1 cellular context compared by ENCODE assay signal in the genomic region with DNA sequence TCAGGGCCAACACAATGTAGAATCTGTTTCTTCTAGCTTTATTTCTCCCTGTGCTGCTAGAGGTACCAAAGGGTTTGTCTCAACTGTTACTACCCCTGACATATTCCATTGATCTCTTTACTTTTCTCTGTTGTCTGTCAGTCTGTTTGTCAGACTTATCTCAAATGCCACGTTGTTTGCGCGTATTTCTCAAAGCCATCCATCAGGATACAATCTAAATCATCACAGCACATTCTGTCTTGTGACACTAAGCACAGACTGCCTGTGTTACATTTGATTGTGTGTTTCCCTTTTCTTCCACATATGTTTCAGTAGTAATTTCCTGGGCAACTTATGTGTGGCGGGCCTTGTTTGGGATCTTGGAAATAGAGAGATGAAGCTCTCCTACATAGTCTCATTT.
TF ChIP-seq lines count a peak whose summit lies in the region.

No MANE protein-coding gene starts in this region.

TF ChIP-seq in K562, 482 proteins besides CTCF, POLR2A, EP300 and RAD21 (continued from another document):
- TF ChIP-seq, protein P1, sequence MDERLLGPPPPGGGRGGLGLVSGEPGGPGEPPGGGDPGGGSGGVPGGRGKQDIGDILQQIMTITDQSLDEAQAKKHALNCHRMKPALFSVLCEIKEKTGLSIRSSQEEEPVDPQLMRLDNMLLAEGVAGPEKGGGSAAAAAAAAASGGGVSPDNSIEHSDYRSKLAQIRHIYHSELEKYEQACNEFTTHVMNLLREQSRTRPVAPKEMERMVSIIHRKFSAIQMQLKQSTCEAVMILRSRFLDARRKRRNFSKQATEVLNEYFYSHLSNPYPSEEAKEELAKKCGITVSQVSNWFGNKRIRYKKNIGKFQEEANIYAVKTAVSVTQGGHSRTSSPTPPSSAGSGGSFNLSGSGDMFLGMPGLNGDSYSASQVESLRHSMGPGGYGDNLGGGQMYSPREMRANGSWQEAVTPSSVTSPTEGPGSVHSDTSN (CRISPR knock-in tag; IDR thresholded peaks at IDR 0.05; ENCODE audit: low read depth), result no peak
- TF ChIP-seq, protein P1 (tag; conservative IDR thresholded peaks at IDR 0.05; ENCODE audit: low read depth), result peak; percentile 95
- TF ChIP-seq ZNF511 (CRISPR knock-in tag; IDR thresholded peaks at IDR 0.05), result no peak
- no peak for TF ChIP-seq KLF6 (CRISPR knock-in tag; IDR thresholded peaks at IDR 0.05; ENCODE audit: borderline replicate concordance)
- TF ChIP-seq HINFP (tag; conservative IDR thresholded peaks at IDR 0.05; ENCODE audit: low read depth), result no peak
- TF ChIP-seq, protein P2, sequence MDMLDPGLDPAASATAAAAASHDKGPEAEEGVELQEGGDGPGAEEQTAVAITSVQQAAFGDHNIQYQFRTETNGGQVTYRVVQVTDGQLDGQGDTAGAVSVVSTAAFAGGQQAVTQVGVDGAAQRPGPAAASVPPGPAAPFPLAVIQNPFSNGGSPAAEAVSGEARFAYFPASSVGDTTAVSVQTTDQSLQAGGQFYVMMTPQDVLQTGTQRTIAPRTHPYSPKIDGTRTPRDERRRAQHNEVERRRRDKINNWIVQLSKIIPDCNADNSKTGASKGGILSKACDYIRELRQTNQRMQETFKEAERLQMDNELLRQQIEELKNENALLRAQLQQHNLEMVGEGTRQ (CRISPR knock-in tag; IDR thresholded peaks at IDR 0.05), result no peak
- no peak for TF ChIP-seq HDAC6 (IDR thresholded peaks at IDR 0.05; ENCODE audit: low read depth, low read length)
- TF ChIP-seq ZNF212 (CRISPR knock-in tag; IDR thresholded peaks at IDR 0.05), result no peak
- 0 out of 2 replicates have a peak, but pooled peaks have one; percentile 57 for TF ChIP-seq PML (IDR thresholded peaks at IDR 0.05; ENCODE audit: low read length)
- no peak for TF ChIP-seq MAFK (IDR thresholded peaks at IDR 0.05; ENCODE audit: low read length)
- TF ChIP-seq ZNF644 (tag; IDR thresholded peaks at IDR 0.05; ENCODE audit: low read depth), result no peak
- TF ChIP-seq NBN (IDR thresholded peaks at IDR 0.05; ENCODE audit: low read depth), result no peak
- TF ChIP-seq TCFL5 (CRISPR knock-in tag; conservative IDR thresholded peaks at IDR 0.05), result no peak
- no peak for TF ChIP-seq KDM2B (CRISPR knock-in tag; IDR thresholded peaks at IDR 0.05)
- TF ChIP-seq ELK1 (CRISPR knock-in tag; IDR thresholded peaks at IDR 0.05), result no peak
- TF ChIP-seq ZNF121 (CRISPR knock-in tag; conservative IDR thresholded peaks at IDR 0.05), result no peak
- no peak for TF ChIP-seq KLF1 (tag; IDR thresholded peaks at IDR 0.05)
- TF ChIP-seq, protein P3, sequence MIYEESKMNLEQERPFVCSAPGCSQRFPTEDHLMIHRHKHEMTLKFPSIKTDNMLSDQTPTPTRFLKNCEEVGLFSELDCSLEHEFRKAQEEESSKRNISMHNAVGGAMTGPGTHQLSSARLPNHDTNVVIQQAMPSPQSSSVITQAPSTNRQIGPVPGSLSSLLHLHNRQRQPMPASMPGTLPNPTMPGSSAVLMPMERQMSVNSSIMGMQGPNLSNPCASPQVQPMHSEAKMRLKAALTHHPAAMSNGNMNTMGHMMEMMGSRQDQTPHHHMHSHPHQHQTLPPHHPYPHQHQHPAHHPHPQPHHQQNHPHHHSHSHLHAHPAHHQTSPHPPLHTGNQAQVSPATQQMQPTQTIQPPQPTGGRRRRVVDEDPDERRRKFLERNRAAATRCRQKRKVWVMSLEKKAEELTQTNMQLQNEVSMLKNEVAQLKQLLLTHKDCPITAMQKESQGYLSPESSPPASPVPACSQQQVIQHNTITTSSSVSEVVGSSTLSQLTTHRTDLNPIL (CRISPR knock-in tag; IDR thresholded peaks at IDR 0.05), result no peak
- no peak for TF ChIP-seq MCM3 (IDR thresholded peaks at IDR 0.05)
- no peak for TF ChIP-seq SUPT5H (IDR thresholded peaks at IDR 0.05)
- no peak for TF ChIP-seq NFE2L1 (tag; IDR thresholded peaks at IDR 0.05; ENCODE audit: borderline replicate concordance, low read depth)
- TF ChIP-seq HLTF (IDR thresholded peaks at IDR 0.05), result no peak
- peak in 1 of 2 experiments; percentile 50; a peak in 1 of 4 replicates for TF ChIP-seq RCOR1 (IDR thresholded peaks at IDR 0.05; ENCODE audit: borderline replicate concordance in 1 of 2, low read depth in 2 of 2, low read length in 2 of 2)
- TF ChIP-seq FOS (IDR thresholded peaks at IDR 0.05; ENCODE audit: extremely low read depth, insufficient read length), result no peak
- no peak for TF ChIP-seq PHF20 (IDR thresholded peaks at IDR 0.05; ENCODE audit: partially characterized antibody)
- no peak for TF ChIP-seq ZNF347 (CRISPR knock-in tag; IDR thresholded peaks at IDR 0.05; ENCODE audit: low read depth)
TF ChIP-seq in K562: peak in this region for 32.
